Comparison of ENCODE assay signal across 1 cellular context in the genomic region with DNA sequence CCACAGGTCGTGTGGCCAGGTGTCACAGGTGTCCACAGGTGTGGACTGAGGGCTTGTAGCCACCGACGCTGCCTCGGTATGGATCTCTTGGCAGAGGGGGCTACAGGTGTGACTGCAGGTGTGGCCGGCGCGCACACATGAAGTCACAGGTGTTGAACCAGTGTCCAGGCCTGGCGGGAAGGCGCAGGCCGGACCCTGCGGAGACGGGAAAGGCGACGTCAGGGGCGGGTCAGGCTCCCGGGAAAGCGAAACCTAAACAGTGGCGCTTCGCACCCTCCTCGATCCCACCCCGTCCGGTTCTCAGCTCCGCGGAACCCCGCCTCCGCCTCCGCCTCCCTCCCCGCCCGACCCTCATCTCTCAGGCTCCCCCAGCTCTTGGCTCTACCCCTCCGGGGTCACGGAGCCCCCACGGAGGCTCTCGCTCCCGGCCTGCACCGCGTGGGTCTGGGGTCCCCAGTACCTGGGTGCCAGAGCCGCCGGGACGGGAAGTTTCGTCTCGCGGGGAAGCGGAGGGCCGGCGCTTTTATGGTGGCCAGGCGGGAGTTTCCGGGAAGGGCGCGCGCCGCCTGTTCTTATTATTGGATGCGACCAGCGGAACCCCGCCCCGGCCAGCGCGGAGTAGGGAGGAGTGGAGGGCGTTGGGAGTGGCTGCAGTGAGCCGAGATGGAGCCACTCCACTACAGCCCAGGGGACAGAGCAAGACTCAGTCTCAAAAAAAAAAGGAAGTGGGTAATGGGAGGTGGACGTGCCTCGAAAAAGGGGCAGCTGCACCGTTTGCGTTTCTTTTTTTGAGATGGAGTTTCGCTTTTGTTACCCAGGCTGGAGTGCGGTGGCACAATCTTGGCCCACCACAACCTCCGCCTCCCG.
TF ChIP-seq lines count a peak whose summit lies in the region.

A gene (minus strand): TSS at position 498 of the 867 bp plus-strand sequence. CDS start 586 bp downstream, outside the sequence.

TF ChIP-seq in K562, 482 proteins besides CTCF, POLR2A, EP300 and RAD21 (continued from another document and continues in another):
- TF ChIP-seq, protein P1, sequence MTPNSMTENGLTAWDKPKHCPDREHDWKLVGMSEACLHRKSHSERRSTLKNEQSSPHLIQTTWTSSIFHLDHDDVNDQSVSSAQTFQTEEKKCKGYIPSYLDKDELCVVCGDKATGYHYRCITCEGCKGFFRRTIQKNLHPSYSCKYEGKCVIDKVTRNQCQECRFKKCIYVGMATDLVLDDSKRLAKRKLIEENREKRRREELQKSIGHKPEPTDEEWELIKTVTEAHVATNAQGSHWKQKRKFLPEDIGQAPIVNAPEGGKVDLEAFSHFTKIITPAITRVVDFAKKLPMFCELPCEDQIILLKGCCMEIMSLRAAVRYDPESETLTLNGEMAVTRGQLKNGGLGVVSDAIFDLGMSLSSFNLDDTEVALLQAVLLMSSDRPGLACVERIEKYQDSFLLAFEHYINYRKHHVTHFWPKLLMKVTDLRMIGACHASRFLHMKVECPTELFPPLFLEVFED (CRISPR knock-in tag; conservative IDR thresholded peaks at IDR 0.05): no peak
- TF ChIP-seq PCBP1 (IDR thresholded peaks at IDR 0.05; ENCODE audit: low read depth, low read length, poor library complexity, severe bottlenecking): peak; percentile 58
- peak; percentile 23 for TF ChIP-seq CTBP1 (IDR thresholded peaks at IDR 0.05; ENCODE audit: borderline replicate concordance)
- TF ChIP-seq, protein P2, sequence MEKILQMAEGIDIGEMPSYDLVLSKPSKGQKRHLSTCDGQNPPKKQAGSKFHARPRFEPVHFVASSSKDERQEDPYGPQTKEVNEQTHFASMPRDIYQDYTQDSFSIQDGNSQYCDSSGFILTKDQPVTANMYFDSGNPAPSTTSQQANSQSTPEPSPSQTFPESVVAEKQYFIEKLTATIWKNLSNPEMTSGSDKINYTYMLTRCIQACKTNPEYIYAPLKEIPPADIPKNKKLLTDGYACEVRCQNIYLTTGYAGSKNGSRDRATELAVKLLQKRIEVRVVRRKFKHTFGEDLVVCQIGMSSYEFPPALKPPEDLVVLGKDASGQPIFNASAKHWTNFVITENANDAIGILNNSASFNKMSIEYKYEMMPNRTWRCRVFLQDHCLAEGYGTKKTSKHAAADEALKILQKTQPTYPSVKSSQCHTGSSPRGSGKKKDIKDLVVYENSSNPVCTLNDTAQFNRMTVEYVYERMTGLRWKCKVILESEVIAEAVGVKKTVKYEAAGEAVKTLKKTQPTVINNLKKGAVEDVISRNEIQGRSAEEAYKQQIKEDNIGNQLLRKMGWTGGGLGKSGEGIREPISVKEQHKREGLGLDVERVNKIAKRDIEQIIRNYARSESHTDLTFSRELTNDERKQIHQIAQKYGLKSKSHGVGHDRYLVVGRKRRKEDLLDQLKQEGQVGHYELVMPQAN (IDR thresholded peaks at IDR 0.05; ENCODE audit: borderline replicate concordance): peak; percentile 57; the same call in 1 of the 2 replicates
- no peak for TF ChIP-seq RBM25 (IDR thresholded peaks at IDR 0.05; ENCODE audit: low read depth, low read length, severe bottlenecking)
- TF ChIP-seq SPI1 (IDR thresholded peaks at IDR 0.05; ENCODE audit: borderline replicate concordance, low read depth, low read length): peak; percentile 97
- TF ChIP-seq, protein P3, sequence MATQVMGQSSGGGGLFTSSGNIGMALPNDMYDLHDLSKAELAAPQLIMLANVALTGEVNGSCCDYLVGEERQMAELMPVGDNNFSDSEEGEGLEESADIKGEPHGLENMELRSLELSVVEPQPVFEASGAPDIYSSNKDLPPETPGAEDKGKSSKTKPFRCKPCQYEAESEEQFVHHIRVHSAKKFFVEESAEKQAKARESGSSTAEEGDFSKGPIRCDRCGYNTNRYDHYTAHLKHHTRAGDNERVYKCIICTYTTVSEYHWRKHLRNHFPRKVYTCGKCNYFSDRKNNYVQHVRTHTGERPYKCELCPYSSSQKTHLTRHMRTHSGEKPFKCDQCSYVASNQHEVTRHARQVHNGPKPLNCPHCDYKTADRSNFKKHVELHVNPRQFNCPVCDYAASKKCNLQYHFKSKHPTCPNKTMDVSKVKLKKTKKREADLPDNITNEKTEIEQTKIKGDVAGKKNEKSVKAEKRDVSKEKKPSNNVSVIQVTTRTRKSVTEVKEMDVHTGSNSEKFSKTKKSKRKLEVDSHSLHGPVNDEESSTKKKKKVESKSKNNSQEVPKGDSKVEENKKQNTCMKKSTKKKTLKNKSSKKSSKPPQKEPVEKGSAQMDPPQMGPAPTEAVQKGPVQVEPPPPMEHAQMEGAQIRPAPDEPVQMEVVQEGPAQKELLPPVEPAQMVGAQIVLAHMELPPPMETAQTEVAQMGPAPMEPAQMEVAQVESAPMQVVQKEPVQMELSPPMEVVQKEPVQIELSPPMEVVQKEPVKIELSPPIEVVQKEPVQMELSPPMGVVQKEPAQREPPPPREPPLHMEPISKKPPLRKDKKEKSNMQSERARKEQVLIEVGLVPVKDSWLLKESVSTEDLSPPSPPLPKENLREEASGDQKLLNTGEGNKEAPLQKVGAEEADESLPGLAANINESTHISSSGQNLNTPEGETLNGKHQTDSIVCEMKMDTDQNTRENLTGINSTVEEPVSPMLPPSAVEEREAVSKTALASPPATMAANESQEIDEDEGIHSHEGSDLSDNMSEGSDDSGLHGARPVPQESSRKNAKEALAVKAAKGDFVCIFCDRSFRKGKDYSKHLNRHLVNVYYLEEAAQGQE (CRISPR knock-in tag; IDR thresholded peaks at IDR 0.05; ENCODE audit: low read depth): 0 out of 2 replicates have a peak, but pooled peaks have one; percentile 12
- peak; percentile 66; the same call in 1 of the 2 replicates for TF ChIP-seq L3MBTL2 (IDR thresholded peaks at IDR 0.05)
- no peak for TF ChIP-seq NR2C2 (CRISPR knock-in tag; IDR thresholded peaks at IDR 0.05)
- 0 out of 2 replicates have a peak, but pooled peaks have one; percentile 19 for TF ChIP-seq NR2C2 (tag; IDR thresholded peaks at IDR 0.05)
- peak; percentile 35 for TF ChIP-seq CCNT2 (IDR thresholded peaks at IDR 0.05; ENCODE audit: borderline replicate concordance, extremely low read depth, insufficient read length, low read depth, low read length)
- TF ChIP-seq ZEB2 (IDR thresholded peaks at IDR 0.05): peak; percentile 74; the same call in 1 of the 2 replicates
- TF ChIP-seq SIN3A (IDR thresholded peaks at IDR 0.05; ENCODE audit: borderline replicate concordance in 2 of 2, control insufficient read depth in 1 of 2, low read depth in 2 of 2, low read length in 2 of 2): 0 out of 4 replicates have a peak, but pooled peaks of 1 of the 2 experiments have one; percentile 38
- TF ChIP-seq, protein P4, sequence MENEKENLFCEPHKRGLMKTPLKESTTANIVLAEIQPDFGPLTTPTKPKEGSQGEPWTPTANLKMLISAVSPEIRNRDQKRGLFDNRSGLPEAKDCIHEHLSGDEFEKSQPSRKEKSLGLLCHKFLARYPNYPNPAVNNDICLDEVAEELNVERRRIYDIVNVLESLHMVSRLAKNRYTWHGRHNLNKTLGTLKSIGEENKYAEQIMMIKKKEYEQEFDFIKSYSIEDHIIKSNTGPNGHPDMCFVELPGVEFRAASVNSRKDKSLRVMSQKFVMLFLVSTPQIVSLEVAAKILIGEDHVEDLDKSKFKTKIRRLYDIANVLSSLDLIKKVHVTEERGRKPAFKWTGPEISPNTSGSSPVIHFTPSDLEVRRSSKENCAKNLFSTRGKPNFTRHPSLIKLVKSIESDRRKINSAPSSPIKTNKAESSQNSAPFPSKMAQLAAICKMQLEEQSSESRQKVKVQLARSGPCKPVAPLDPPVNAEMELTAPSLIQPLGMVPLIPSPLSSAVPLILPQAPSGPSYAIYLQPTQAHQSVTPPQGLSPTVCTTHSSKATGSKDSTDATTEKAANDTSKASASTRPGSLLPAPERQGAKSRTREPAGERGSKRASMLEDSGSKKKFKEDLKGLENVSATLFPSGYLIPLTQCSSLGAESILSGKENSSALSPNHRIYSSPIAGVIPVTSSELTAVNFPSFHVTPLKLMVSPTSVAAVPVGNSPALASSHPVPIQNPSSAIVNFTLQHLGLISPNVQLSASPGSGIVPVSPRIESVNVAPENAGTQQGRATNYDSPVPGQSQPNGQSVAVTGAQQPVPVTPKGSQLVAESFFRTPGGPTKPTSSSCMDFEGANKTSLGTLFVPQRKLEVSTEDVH (IDR thresholded peaks at IDR 0.05; ENCODE audit: low read depth, partially characterized antibody): peak; percentile 48
- TF ChIP-seq PHB (CRISPR knock-in tag; IDR thresholded peaks at IDR 0.05): peak; percentile 7; the same call in 1 of the 2 replicates
- TF ChIP-seq, protein P5, sequence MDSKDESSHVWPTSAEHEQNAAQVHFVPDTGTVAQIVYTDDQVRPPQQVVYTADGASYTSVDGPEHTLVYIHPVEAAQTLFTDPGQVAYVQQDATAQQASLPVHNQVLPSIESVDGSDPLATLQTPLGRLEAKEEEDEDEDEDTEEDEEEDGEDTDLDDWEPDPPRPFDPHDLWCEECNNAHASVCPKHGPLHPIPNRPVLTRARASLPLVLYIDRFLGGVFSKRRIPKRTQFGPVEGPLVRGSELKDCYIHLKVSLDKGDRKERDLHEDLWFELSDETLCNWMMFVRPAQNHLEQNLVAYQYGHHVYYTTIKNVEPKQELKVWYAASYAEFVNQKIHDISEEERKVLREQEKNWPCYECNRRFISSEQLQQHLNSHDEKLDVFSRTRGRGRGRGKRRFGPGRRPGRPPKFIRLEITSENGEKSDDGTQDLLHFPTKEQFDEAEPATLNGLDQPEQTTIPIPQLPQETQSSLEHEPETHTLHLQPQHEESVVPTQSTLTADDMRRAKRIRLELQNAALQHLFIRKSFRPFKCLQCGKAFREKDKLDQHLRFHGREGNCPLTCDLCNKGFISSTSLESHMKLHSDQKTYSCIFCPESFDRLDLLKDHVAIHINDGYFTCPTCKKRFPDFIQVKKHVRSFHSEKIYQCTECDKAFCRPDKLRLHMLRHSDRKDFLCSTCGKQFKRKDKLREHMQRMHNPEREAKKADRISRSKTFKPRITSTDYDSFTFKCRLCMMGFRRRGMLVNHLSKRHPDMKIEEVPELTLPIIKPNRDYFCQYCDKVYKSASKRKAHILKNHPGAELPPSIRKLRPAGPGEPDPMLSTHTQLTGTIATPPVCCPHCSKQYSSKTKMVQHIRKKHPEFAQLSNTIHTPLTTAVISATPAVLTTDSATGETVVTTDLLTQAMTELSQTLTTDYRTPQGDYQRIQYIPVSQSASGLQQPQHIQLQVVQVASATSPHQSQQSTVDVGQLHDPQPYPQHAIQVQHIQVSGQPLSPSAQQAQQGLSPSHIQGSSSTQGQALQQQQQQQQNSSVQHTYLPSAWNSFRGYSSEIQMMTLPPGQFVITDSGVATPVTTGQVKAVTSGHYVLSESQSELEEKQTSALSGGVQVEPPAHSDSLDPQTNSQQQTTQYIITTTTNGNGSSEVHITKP (IDR thresholded peaks at IDR 0.05; ENCODE audit: partially characterized antibody): peak; percentile 90
- TF ChIP-seq TGIF2 (CRISPR knock-in tag; IDR thresholded peaks at IDR 0.05): no peak
- TF ChIP-seq MTA3 (IDR thresholded peaks at IDR 0.05; ENCODE audit: borderline replicate concordance): peak; percentile 93
- TF ChIP-seq ATF7 (IDR thresholded peaks at IDR 0.05): peak; percentile 48; the same call in 1 of the 2 replicates
- TF ChIP-seq YY1 (IDR thresholded peaks at IDR 0.05; ENCODE audit: borderline replicate concordance in 1 of 3, control insufficient read depth in 1 of 3, extremely low read depth in 1 of 3, insufficient read depth in 3 of 3, insufficient read length in 1 of 3, insufficient replicate concordance in 2 of 3, low read depth in 1 of 3, low read length in 2 of 3): peak in 1 of 3 experiments; percentile 26
- TF ChIP-seq TEAD1 (CRISPR knock-in tag; IDR thresholded peaks at IDR 0.05): no peak
- peak; percentile 86 for TF ChIP-seq EGR1 (conservative IDR thresholded peaks at IDR 0.05)
- TF ChIP-seq KDM4B (IDR thresholded peaks at IDR 0.05; ENCODE audit: borderline replicate concordance in 2 of 2, low read depth in 1 of 2): 0 out of 4 replicates have a peak, but pooled peaks of 1 of the 2 experiments have one; percentile 44
- TF ChIP-seq CHD2 (IDR thresholded peaks at IDR 0.05; ENCODE audit: low read depth, low read length): 0 out of 2 replicates have a peak, but pooled peaks have one; percentile 31
- peak; percentile 68 for TF ChIP-seq POLR2B (IDR thresholded peaks at IDR 0.05; ENCODE audit: low read depth, partially characterized antibody)
- TF ChIP-seq, protein P6, sequence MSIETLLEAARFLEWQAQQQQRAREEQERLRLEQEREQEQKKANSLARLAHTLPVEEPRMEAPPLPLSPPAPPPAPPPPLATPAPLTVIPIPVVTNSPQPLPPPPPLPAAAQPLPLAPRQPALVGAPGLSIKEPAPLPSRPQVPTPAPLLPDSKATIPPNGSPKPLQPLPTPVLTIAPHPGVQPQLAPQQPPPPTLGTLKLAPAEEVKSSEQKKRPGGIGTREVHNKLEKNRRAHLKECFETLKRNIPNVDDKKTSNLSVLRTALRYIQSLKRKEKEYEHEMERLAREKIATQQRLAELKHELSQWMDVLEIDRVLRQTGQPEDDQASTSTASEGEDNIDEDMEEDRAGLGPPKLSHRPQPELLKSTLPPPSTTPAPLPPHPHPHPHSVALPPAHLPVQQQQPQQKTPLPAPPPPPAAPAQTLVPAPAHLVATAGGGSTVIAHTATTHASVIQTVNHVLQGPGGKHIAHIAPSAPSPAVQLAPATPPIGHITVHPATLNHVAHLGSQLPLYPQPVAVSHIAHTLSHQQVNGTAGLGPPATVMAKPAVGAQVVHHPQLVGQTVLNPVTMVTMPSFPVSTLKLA (conservative IDR thresholded peaks at IDR 0.05): peak; percentile 53 to 69
- no peak for TF ChIP-seq SOX6 (IDR thresholded peaks at IDR 0.05)
- peak; percentile 88 for TF ChIP-seq RBFOX2 (IDR thresholded peaks at IDR 0.05; ENCODE audit: low read depth, low read length)
- TF ChIP-seq, protein P7, sequence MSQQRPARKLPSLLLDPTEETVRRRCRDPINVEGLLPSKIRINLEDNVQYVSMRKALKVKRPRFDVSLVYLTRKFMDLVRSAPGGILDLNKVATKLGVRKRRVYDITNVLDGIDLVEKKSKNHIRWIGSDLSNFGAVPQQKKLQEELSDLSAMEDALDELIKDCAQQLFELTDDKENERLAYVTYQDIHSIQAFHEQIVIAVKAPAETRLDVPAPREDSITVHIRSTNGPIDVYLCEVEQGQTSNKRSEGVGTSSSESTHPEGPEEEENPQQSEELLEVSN (IDR thresholded peaks at IDR 0.05; ENCODE audit: borderline replicate concordance in 1 of 2, extremely low read depth in 1 of 2, insufficient read depth in 1 of 2, insufficient read length in 1 of 2, low read depth in 1 of 2, low read length in 1 of 2, poor library complexity in 1 of 2, severe bottlenecking in 1 of 2): peak; percentile 40 to 69
- TF ChIP-seq TBP (optimal IDR thresholded peaks at IDR 0.05; ENCODE audit: low read depth, low read length): peak; percentile 73
- TF ChIP-seq CREB1 (IDR thresholded peaks at IDR 0.05): peak; percentile 40; the same call in 1 of the 2 replicates
- peak; percentile 53; the same call in 1 of the 2 replicates for TF ChIP-seq CREB1 (CRISPR knock-in tag; IDR thresholded peaks at IDR 0.05)
